26 cellular contexts compared by ENCODE assay signal in genomic region chr1:109468903-109469302, GRCh38. TPM values are rescaled to one million over a fixed set of nuclear protein-coding genes. Genes with fewer than 3 reads are reported as not detected.
A peak's percentile ranks its signal among the peaks of the same experiment; 100 is the strongest.
DNase-seq lines count a peak whose midpoint lies in the region; ATAC-seq, FAIRE-seq and TF ChIP-seq lines count a peak whose summit lies in the region.
"Had no signal": no experiment of that assay in that cellular context is flagged by ENCODE, and none has a peak within 500 bp of the region (broad histone marks: within the 10 kb centered on the region; RNA-seq: fewer than 3 reads in every experiment).

No MANE protein-coding gene starts in this region.

- no peak overlapping the region for H3K23ac ChIP-seq in H9 (ENCODE audit: insufficient read length, low read depth, low read length)

- peaks cover 11% of the 10 kb centered on the region for H3K4me1 Mint-ChIP-seq in activated CD4-positive, alpha-beta T cell treated with anti-CD3 and anti-CD28 coated beads, Interleukin-2, amount 10 ng/mL, durations not matched to agents 7 days and 5 days
- peaks cover 21 to 22% of the 10 kb centered on the region in 2 experiments for H3K4me1 Mint-ChIP-seq in H9

- H2AFZ ChIP-seq in H9 (ENCODE audit: low read length) (no peak overlapping the region), K562 (ENCODE audit: low read depth, low read length) (no peak overlapping the region)
- H2AFZ ChIP-seq: PC-9 had no signal

- no peak overlapping the region for H3K18ac ChIP-seq in H9 (ENCODE audit: insufficient read length, low read depth, low read length)

- H4K20me1 ChIP-seq in H9 (ENCODE audit: control insufficient read depth, insufficient read depth, insufficient read length) (no peaks in the 10 kb centered on the region), K562 (replicated peaks; ENCODE audit: control insufficient read depth, insufficient read depth, low read length) (no peaks in the 10 kb centered on the region; the same call in 1 of the 2 replicates)

- H3K9me1 ChIP-seq in K562 (ENCODE audit: control insufficient read depth, insufficient read depth, low read length): no peaks in the 10 kb centered on the region

- H3K27ac Mint-ChIP-seq in activated CD4-positive, alpha-beta T cell treated with anti-CD3 and anti-CD28 coated beads, Interleukin-2, amount 10 ng/mL, durations not matched to agents 7 days and 5 days: no peak overlapping the region
- H3K27ac Mint-ChIP-seq in H9: no peak overlapping the region
- H3K27ac Mint-ChIP-seq: CD8-positive, alpha-beta memory T cell; T-helper 17 cell had no signal

- H3K4ac ChIP-seq in H9 (ENCODE audit: low read depth, low read length): no peak overlapping the region

- H3K14ac ChIP-seq in H9 (ENCODE audit: insufficient read depth, low read length): no peak overlapping the region

- intact Hi-C loops in K562 (cut with micrococcal nuclease): no loop called here

- FAIRE-seq in K562 (lab: Jason Lieb, UNC): no peak

- ATAC-seq in K562 (no peak), HG03432 (IDR thresholded peaks at IDR 0.05; ENCODE audit: unreplicated experiment) (no peak)
- ATAC-seq: Right ventricle myocardium inferior, SK-N-SH treated with all-trans-retinoic acid at 6 μM for 48 hours, T-helper 17 cell had no signal

- H2BK120ac ChIP-seq in H9 (ENCODE audit: low read depth, low read length, poor library complexity, severe bottlenecking): no peak overlapping the region

- no peaks in the 10 kb centered on the region for H3K9me3 ChIP-seq in H9 (ENCODE audit: control insufficient read depth, low read depth, low read length)
- H3K9me3 ChIP-seq in K562 (replicated peaks; ENCODE audit: control insufficient read depth, insufficient read depth, low read depth, low read length): no peaks in the 10 kb centered on the region
- H3K9me3 ChIP-seq: MG63, SJCRH30 had no signal

- no peak overlapping the region for H4K8ac ChIP-seq in H9 (replicated peaks; ENCODE audit: insufficient read length, low read depth, low read length)

- TF ChIP-seq CTCF in H9 (conservative IDR thresholded peaks at IDR 0.05) (no peak), K562 (IDR thresholded peaks at IDR 0.05 in 2 of 3, conservative IDR thresholded peaks at IDR 0.05 in 1 of 3; ENCODE audit: insufficient read depth in 2 of 3, low read depth in 1 of 3, low read length in 3 of 3) (no peak)

- H3K79me2 ChIP-seq in H9 (ENCODE audit: insufficient read depth, low read length) (no peaks in the 10 kb centered on the region), K562 (ENCODE audit: control insufficient read depth, insufficient read depth, low read length) (no peaks in the 10 kb centered on the region)

- in situ Hi-C loops in K562 (cut with MboI): no loop called here

- CTCF ChIA-PET in activated CD4-positive, alpha-beta T cell treated with anti-CD3 and anti-CD28 coated beads, Interleukin-2, amount 10 ng/mL, durations not matched to agents 7 days and 5 days (lab: Charles Lee): interaction anchor here (0.6 to 1.3 kb wide), 4 partner anchors 9 to 64 kb away, joined by 3 read pairs; no protein-coding TSS in a partner anchor
- CTCF ChIA-PET in K562 (lab: Yijun Ruan, JAX; ENCODE audit: low intra/inter-chr PET ratio): no interaction called here

- no TSS peak for BruUV-seq in K562 (replicated peaks; lab: Mats Ljungman, UMichigan)

- peak; percentile 31 for DNase-seq in activated CD4-positive, alpha-beta T cell treated with anti-CD3 and anti-CD28 coated beads, Interleukin-2, amount 10 ng/mL, durations not matched to agents 7 days and 5 days
- no peak for DNase-seq in activated CD4-positive, alpha-beta T cell treated with anti-CD3 and anti-CD28 coated beads for 4 hours
- DNase-seq in H9 (no peak), K562 (ENCODE audit: extremely low read depth in 1 of 4, low spot score in 3 of 4) (no peak), activated gamma-delta T cell treated with Interleukin-2 at 50 U/mL for 16 hours (no peak), NCI-H1436 (lab: John Stamatoyannopoulos, UW) (no peak)
- DNase-seq: C1 segment of cervical spinal cord; CD8-positive, alpha-beta memory T cell; DMS 273 treated with DMSO at 0.1 percent for 48 hours; GOT3; HCEC 1CT; KG1; MG63; NCI-H1105 treated with DMSO at 0.1 percent for 48 hours; NCI-H1694 treated with DMSO at 0.1 percent for 48 hours; NCI-H2107; NCI-H524; NCI-H82; NK-92 treated with Interleukin-12 subunit alpha and Interleukin-12 subunit beta, amount 100 ng/mL, for 24 hours; PC-9; SJCRH30; T-helper 17 cell had no signal

- H4K5ac ChIP-seq in H9 (ENCODE audit: insufficient read length, low read depth, low read length): no peak overlapping the region

- no peak overlapping the region for H3K56ac ChIP-seq in H9 (ENCODE audit: insufficient read length, low read depth, low read length)

- H3K36me3 Mint-ChIP-seq in activated CD4-positive, alpha-beta T cell treated with anti-CD3 and anti-CD28 coated beads, Interleukin-2, amount 10 ng/mL, durations not matched to agents 7 days and 5 days (ENCODE audit: low read depth): no peaks in the 10 kb centered on the region
- H3K36me3 Mint-ChIP-seq in H9 (ENCODE audit: insufficient read depth in 1 of 3, low read depth in 3 of 3): no peaks in the 10 kb centered on the region
- H3K36me3 Mint-ChIP-seq: CD8-positive, alpha-beta memory T cell had no signal

- no CpG with 5 or more reads among the region's 2 CpGs for WGBS in H9 (ENCODE audit: extremely low coverage, insufficient read length, low lambda C conversion rate)
- 2% methylated on average over 2 of the region's 2 CpGs for WGBS in K562 (ENCODE audit: insufficient coverage, low coverage, missing lambda C conversion rate)

- H3K27ac ChIP-seq in H9 (ENCODE audit: insufficient read length, low read depth, low read length) (no peak overlapping the region), K562 (ENCODE audit: extremely low read depth, low read depth, low read length) (no peak overlapping the region)
- H3K27ac ChIP-seq: PC-9, SJCRH30 had no signal

- H2BK12ac ChIP-seq in H9 (ENCODE audit: insufficient read length, low read depth, low read length): no peak overlapping the region

- H2AK5ac ChIP-seq in H9 (ENCODE audit: insufficient read length, low read length): no peak overlapping the region

- H3K27me3 ChIP-seq in H9 (ENCODE audit: insufficient read depth, low read length) (peaks cover 14% of the 10 kb centered on the region; the same call in 1 of the 2 replicates), K562 (ENCODE audit: control insufficient read depth in 2 of 2, insufficient read depth in 2 of 2, low read length in 2 of 2) (peaks cover 62 to 76% of the 10 kb centered on the region in 2 experiments)

- H3K27me3 Mint-ChIP-seq in activated CD4-positive, alpha-beta T cell treated with anti-CD3 and anti-CD28 coated beads, Interleukin-2, amount 10 ng/mL, durations not matched to agents 7 days and 5 days: peaks cover 70% of the 10 kb centered on the region
- H3K27me3 Mint-ChIP-seq in H9 (ENCODE audit: low read depth): peaks cover 73% of the 10 kb centered on the region

- no peak for TF ChIP-seq EP300 in K562 (IDR thresholded peaks at IDR 0.05; ENCODE audit: low read length)

- H3K4me3 ChIP-seq in K562: no peak overlapping the region
- H3K4me3 ChIP-seq: MG63, PC-9, SJCRH30 had no signal

- H4K91ac ChIP-seq in H9 (ENCODE audit: insufficient read length, low read depth, low read length): no peak overlapping the region

- no peak overlapping the region for H2BK5ac ChIP-seq in H9 (ENCODE audit: insufficient read length, low read length)

- TF ChIP-seq POLR2A in K562 (conservative IDR thresholded peaks at IDR 0.05): no peak

- POLR2A ChIA-PET in activated CD4-positive, alpha-beta T cell treated with anti-CD3 and anti-CD28 coated beads, Interleukin-2, amount 10 ng/mL, durations not matched to agents 7 days and 5 days (lab: Charles Lee): no interaction called here
- POLR2A ChIA-PET in K562 (lab: Yijun Ruan, JAX): interaction anchor here (0.7 to 2.4 kb wide), 5 partner anchors 9 to 45 kb away, joined by 3 to 6 read pairs (median 4); no protein-coding TSS in a partner anchor

- H3K4me1 ChIP-seq in H9 (ENCODE audit: insufficient read depth, low read length) (no peaks in the 10 kb centered on the region; the same call in 1 of the 2 replicates), K562 (replicated peaks in 1 of 2; ENCODE audit: control insufficient read depth in 2 of 2, insufficient read depth in 2 of 2, low read length in 2 of 2) (peaks cover 0 to 11% of the 10 kb centered on the region in 2 experiments; a peak in 3 of 5 replicates)
- H3K4me1 ChIP-seq: SJCRH30 had no signal

- no peak overlapping the region for H3K4me3 Mint-ChIP-seq in activated CD4-positive, alpha-beta T cell treated with anti-CD3 and anti-CD28 coated beads, Interleukin-2, amount 10 ng/mL, durations not matched to agents 7 days and 5 days
- no peak overlapping the region for H3K4me3 Mint-ChIP-seq in H9
- H3K4me3 Mint-ChIP-seq: CD8-positive, alpha-beta memory T cell; T-helper 17 cell had no signal

- no peak overlapping the region for H2BK15ac ChIP-seq in H9 (ENCODE audit: low read depth, low read length)

- H3T11ph ChIP-seq in H9 (ENCODE audit: low read length): no peak overlapping the region

- no peaks in the 10 kb centered on the region for H3K36me3 ChIP-seq in K562 (ENCODE audit: control insufficient read depth, insufficient read depth, low read length)
- H3K36me3 ChIP-seq: MG63, SJCRH30 had no signal

- TF ChIP-seq RAD21 in K562 (CRISPR knock-in tag; conservative IDR thresholded peaks at IDR 0.05 in 1 of 2, IDR thresholded peaks at IDR 0.05 in 1 of 2): no peak

- H3K79me1 ChIP-seq in H9 (ENCODE audit: insufficient read depth, low read depth, low read length, poor library complexity, severe bottlenecking): no peaks in the 10 kb centered on the region

- no peak overlapping the region for H2BK20ac ChIP-seq in H9 (ENCODE audit: low read depth, low read length, poor library complexity, severe bottlenecking)

- H3K23me2 ChIP-seq in H9 (ENCODE audit: insufficient read length, low read depth, low read length, poor library complexity, severe bottlenecking): peaks cover 15% of the 10 kb centered on the region

- no peak overlapping the region for H3K9ac ChIP-seq in H9 (ENCODE audit: extremely low read depth, insufficient read length, low read length)
- no peak overlapping the region for H3K9ac ChIP-seq in K562 (ENCODE audit: insufficient read depth in 1 of 2, low read depth in 2 of 2, low read length in 2 of 2)

- H3K9me3 Mint-ChIP-seq in activated CD4-positive, alpha-beta T cell treated with anti-CD3 and anti-CD28 coated beads, Interleukin-2, amount 10 ng/mL, durations not matched to agents 7 days and 5 days: no peaks in the 10 kb centered on the region
- peaks cover 0 to 3% of the 10 kb centered on the region in 2 experiments; a peak in 1 of 5 replicates for H3K9me3 Mint-ChIP-seq in H9
- H3K9me3 Mint-ChIP-seq: CD8-positive, alpha-beta memory T cell had no signal

- peak overlapping the region; percentile 38 for H3K4me2 ChIP-seq in H9 (ENCODE audit: insufficient read depth, insufficient read length, low read length)
- H3K4me2 ChIP-seq in K562 (ENCODE audit: insufficient read depth, low read length): no peak overlapping the region
- H3K4me2 ChIP-seq: PC-9 had no signal

RNA-seq across cellular contexts. Expression of gene SYPL2, which starts 2.6 kb away (rescaled TPM):
- total RNA-seq in activated CD4-positive, alpha-beta T cell treated with anti-CD3 and anti-CD28 coated beads, Interleukin-2, amount 10 ng/mL, durations not matched to agents 7 days and 5 days: not detected
- total RNA-seq in H9 (2021) (2.5 and 2.6 TPM in 2 replicates), K562 (2014; rRNA removed) (0.04 and 0.05 TPM in 2 replicates), K562 (2014; rRNA removed; fragmentation: Illumina TruSeq; extraction: Trizol) (0.03 TPM in 1 of 2 replicates, not detected in the other), K562 (2015; rRNA removed; fragmentation: Illumina TruSeq; extraction: Trizol) (0.07 and 0.08 TPM in 2 replicates), K562 (2021) (0.20 and 0.22 TPM in 2 replicates)
- 0.19 and 0.21 TPM in 2 replicates for total RNA-seq in K562 (2011; cell fraction: chromatin; rRNA removed; ENCODE audit: low replicate concordance)
- 0.17 TPM in 1 of 2 replicates, not detected in the other for total RNA-seq in K562 (2011; cell fraction: nucleolus; rRNA removed)
- total RNA-seq in K562 (2011; cell fraction: nucleoplasm; rRNA removed): 0.15 and 0.46 TPM in 2 replicates
- polyA plus RNA-seq in K562 (2011; rRNA removed) (0.03 TPM in 2 replicates), K562 (2014; fragmentation: Illumina TruSeq; extraction: Trizol) (0.12 and 0.35 TPM in 2 replicates), K562 (2014; fragmentation: Nextera tagmentation; extraction: Ambion mirVana) (under 1 TPM in 1 of 2 experiments, not detected in 1; 0.03 TPM), K562 (2014; rRNA removed) (0.20 and 0.31 TPM in 2 replicates)
- 0.06 and 0.07 TPM in 2 replicates for polyA plus RNA-seq in K562 (2011; cell fraction: cytosol; rRNA removed)
- 0.08 and 0.24 TPM in 2 replicates for polyA plus RNA-seq in K562 (2011; cell fraction: nucleus; rRNA removed)
- polyA plus RNA-seq in K562 (2012): 0.04 and 0.13 TPM in 2 replicates
- 0.03 and 0.11 TPM in 2 replicates for polyA minus RNA-seq in K562 (2011; rRNA and poly(A)+ RNA removed)
- polyA minus RNA-seq in K562 (2011; cell fraction: cytosol; rRNA and poly(A)+ RNA removed): not detected in 2 replicates
- not detected in 2 replicates for polyA minus RNA-seq in K562 (2011; cell fraction: nucleus; rRNA and poly(A)+ RNA removed)
- total RNA-seq: G401, T-helper 17 cell had no signal

RNA-seq across cellular contexts. Expression of gene ATXN7L2, which starts 14.8 kb away (rescaled TPM):
- 10 to 100 TPM; 12.4 to 14.0 TPM for total RNA-seq in activated CD4-positive, alpha-beta T cell treated with anti-CD3 and anti-CD28 coated beads, Interleukin-2, amount 10 ng/mL, durations not matched to agents 7 days and 5 days
- total RNA-seq in H9 (2021): 17.3 TPM in 2 replicates
- total RNA-seq in K562 (2011; cell fraction: chromatin; rRNA removed; ENCODE audit: low replicate concordance): 13.4 and 39.5 TPM in 2 replicates
- 28.8 and 32.7 TPM in 2 replicates for total RNA-seq in K562 (2011; cell fraction: nucleolus; rRNA removed)
- 14.5 and 23.4 TPM in 2 replicates for total RNA-seq in K562 (2011; cell fraction: nucleoplasm; rRNA removed)
- 6.3 and 10.4 TPM in 2 replicates for total RNA-seq in K562 (2014; rRNA removed)
- 1.9 and 2.3 TPM in 2 replicates for total RNA-seq in K562 (2014; rRNA removed; fragmentation: Illumina TruSeq; extraction: Trizol)
- 4.4 and 5.8 TPM in 2 replicates for total RNA-seq in K562 (2015; rRNA removed; fragmentation: Illumina TruSeq; extraction: Trizol)
- total RNA-seq in K562 (2021): 9.4 and 10.0 TPM in 2 replicates
- 3.1 and 5.9 TPM in 2 replicates for polyA plus RNA-seq in K562 (2011; rRNA removed)
- polyA plus RNA-seq in K562 (2011; cell fraction: cytosol; rRNA removed): 4.0 and 11.5 TPM in 2 replicates
- polyA plus RNA-seq in K562 (2011; cell fraction: nucleus; rRNA removed): 23.4 and 48.0 TPM in 2 replicates
- polyA plus RNA-seq in K562 (2012): 5.9 and 6.8 TPM in 2 replicates
- 7.1 and 8.5 TPM in 2 replicates for polyA plus RNA-seq in K562 (2014; fragmentation: Illumina TruSeq; extraction: Trizol)
- polyA plus RNA-seq in K562 (2014; fragmentation: Nextera tagmentation; extraction: Ambion mirVana): under 1 TPM; 0.21 to 0.56 TPM
- 10.4 and 11.1 TPM in 2 replicates for polyA plus RNA-seq in K562 (2014; rRNA removed)
- polyA minus RNA-seq in K562 (2011; rRNA and poly(A)+ RNA removed): 2.4 and 3.5 TPM in 2 replicates
- polyA minus RNA-seq in K562 (2011; cell fraction: cytosol; rRNA and poly(A)+ RNA removed): 2.6 and 4.1 TPM in 2 replicates
- 13.1 and 13.6 TPM in 2 replicates for polyA minus RNA-seq in K562 (2011; cell fraction: nucleus; rRNA and poly(A)+ RNA removed)

RNA-seq across cellular contexts. Expression of gene CYB561D1, which starts 25.0 kb away (rescaled TPM):
- total RNA-seq in activated CD4-positive, alpha-beta T cell treated with anti-CD3 and anti-CD28 coated beads, Interleukin-2, amount 10 ng/mL, durations not matched to agents 7 days and 5 days: 10 to 100 TPM; 25.3 to 29.7 TPM
- total RNA-seq in H9 (2021) (6.5 and 6.7 TPM in 2 replicates), K562 (2014; rRNA removed) (1.8 and 2.6 TPM in 2 replicates), K562 (2014; rRNA removed; fragmentation: Illumina TruSeq; extraction: Trizol) (2.6 and 3.2 TPM in 2 replicates), K562 (2015; rRNA removed; fragmentation: Illumina TruSeq; extraction: Trizol) (3.1 and 3.5 TPM in 2 replicates), K562 (2021) (5.9 and 7.2 TPM in 2 replicates)
- 10.5 and 21.1 TPM in 2 replicates for total RNA-seq in K562 (2011; cell fraction: chromatin; rRNA removed; ENCODE audit: low replicate concordance)
- 13.8 and 15.2 TPM in 2 replicates for total RNA-seq in K562 (2011; cell fraction: nucleolus; rRNA removed)
- 15.0 and 15.6 TPM in 2 replicates for total RNA-seq in K562 (2011; cell fraction: nucleoplasm; rRNA removed)
- polyA plus RNA-seq in K562 (2011; rRNA removed) (6.8 and 8.7 TPM in 2 replicates), K562 (2014; fragmentation: Illumina TruSeq; extraction: Trizol) (4.0 and 4.6 TPM in 2 replicates), K562 (2014; fragmentation: Nextera tagmentation; extraction: Ambion mirVana) (under 1 TPM; 0.71 to 0.72 TPM), K562 (2014; rRNA removed) (4.9 and 5.5 TPM in 2 replicates)
- 9.0 and 11.4 TPM in 2 replicates for polyA plus RNA-seq in K562 (2011; cell fraction: cytosol; rRNA removed)
- 13.7 and 16.3 TPM in 2 replicates for polyA plus RNA-seq in K562 (2011; cell fraction: nucleus; rRNA removed)
- 5.5 and 9.8 TPM in 2 replicates for polyA plus RNA-seq in K562 (2012)
- 3.8 and 4.1 TPM in 2 replicates for polyA minus RNA-seq in K562 (2011; rRNA and poly(A)+ RNA removed)
- 2.4 and 2.7 TPM in 2 replicates for polyA minus RNA-seq in K562 (2011; cell fraction: cytosol; rRNA and poly(A)+ RNA removed)
- 5.5 and 8.4 TPM in 2 replicates for polyA minus RNA-seq in K562 (2011; cell fraction: nucleus; rRNA and poly(A)+ RNA removed)

RNA-seq across cellular contexts. Expression of gene AMIGO1, which starts 40.6 kb away (rescaled TPM):
- total RNA-seq in activated CD4-positive, alpha-beta T cell treated with anti-CD3 and anti-CD28 coated beads, Interleukin-2, amount 10 ng/mL, durations not matched to agents 7 days and 5 days: 1 to 10 TPM; 5.8 to 7.6 TPM
- 3.6 and 4.1 TPM in 2 replicates for total RNA-seq in H9 (2021)
- total RNA-seq in K562 (2011; cell fraction: chromatin; rRNA removed; ENCODE audit: low replicate concordance): 0.69 and 0.83 TPM in 2 replicates
- 0.39 and 0.83 TPM in 2 replicates for total RNA-seq in K562 (2011; cell fraction: nucleolus; rRNA removed)
- 1.0 and 1.2 TPM in 2 replicates for total RNA-seq in K562 (2011; cell fraction: nucleoplasm; rRNA removed)
- total RNA-seq in K562 (2014; rRNA removed): 0.78 and 1.00 TPM in 2 replicates
- total RNA-seq in K562 (2014; rRNA removed; fragmentation: Illumina TruSeq; extraction: Trizol): 0.67 and 0.69 TPM in 2 replicates
- total RNA-seq in K562 (2015; rRNA removed; fragmentation: Illumina TruSeq; extraction: Trizol): 0.53 and 0.54 TPM in 2 replicates
- 0.72 and 1.0 TPM in 2 replicates for total RNA-seq in K562 (2021)
- 0.33 and 0.46 TPM in 2 replicates for polyA plus RNA-seq in K562 (2011; rRNA removed)
- polyA plus RNA-seq in K562 (2011; cell fraction: cytosol; rRNA removed): 0.50 and 0.70 TPM in 2 replicates
- 0.46 and 0.54 TPM in 2 replicates for polyA plus RNA-seq in K562 (2011; cell fraction: nucleus; rRNA removed)
- 0.68 and 0.84 TPM in 2 replicates for polyA plus RNA-seq in K562 (2012)
- polyA plus RNA-seq in K562 (2014; fragmentation: Illumina TruSeq; extraction: Trizol): 0.76 and 0.83 TPM in 2 replicates
- under 1 TPM; 0.24 to 0.31 TPM for polyA plus RNA-seq in K562 (2014; fragmentation: Nextera tagmentation; extraction: Ambion mirVana)
- polyA plus RNA-seq in K562 (2014; rRNA removed): 0.45 and 0.71 TPM in 2 replicates
- 0.39 and 0.56 TPM in 2 replicates for polyA minus RNA-seq in K562 (2011; rRNA and poly(A)+ RNA removed)
- 0.36 and 0.48 TPM in 2 replicates for polyA minus RNA-seq in K562 (2011; cell fraction: cytosol; rRNA and poly(A)+ RNA removed)
- 0.27 and 0.67 TPM in 2 replicates for polyA minus RNA-seq in K562 (2011; cell fraction: nucleus; rRNA and poly(A)+ RNA removed)

RNA-seq across cellular contexts. Expression of gene PSMA5, which starts 42.7 kb away (rescaled TPM):
- total RNA-seq in activated CD4-positive, alpha-beta T cell treated with anti-CD3 and anti-CD28 coated beads, Interleukin-2, amount 10 ng/mL, durations not matched to agents 7 days and 5 days: 100 to 1,000 TPM; 157 to 174 TPM
- total RNA-seq in H9 (2021): 133 and 136 TPM in 2 replicates
- 131 and 146 TPM in 2 replicates for total RNA-seq in K562 (2011; cell fraction: chromatin; rRNA removed; ENCODE audit: low replicate concordance)
- total RNA-seq in K562 (2011; cell fraction: nucleolus; rRNA removed): 74.6 and 80.0 TPM in 2 replicates
- total RNA-seq in K562 (2011; cell fraction: nucleoplasm; rRNA removed): 126 and 145 TPM in 2 replicates
- total RNA-seq in K562 (2014; rRNA removed): 77.1 and 82.6 TPM in 2 replicates
- total RNA-seq in K562 (2014; rRNA removed; fragmentation: Illumina TruSeq; extraction: Trizol): 309 and 348 TPM in 2 replicates
- 155 and 190 TPM in 2 replicates for total RNA-seq in K562 (2015; rRNA removed; fragmentation: Illumina TruSeq; extraction: Trizol)
- total RNA-seq in K562 (2021): 287 and 302 TPM in 2 replicates
- 299 and 397 TPM in 2 replicates for polyA plus RNA-seq in K562 (2011; rRNA removed)
- 168 and 244 TPM in 2 replicates for polyA plus RNA-seq in K562 (2011; cell fraction: cytosol; rRNA removed)
- 74.2 and 128 TPM in 2 replicates for polyA plus RNA-seq in K562 (2011; cell fraction: nucleus; rRNA removed)
- 169 and 249 TPM in 2 replicates for polyA plus RNA-seq in K562 (2012)
- polyA plus RNA-seq in K562 (2014; fragmentation: Illumina TruSeq; extraction: Trizol): 246 and 256 TPM in 2 replicates
- 100 to 1,000 TPM; 451 to 542 TPM for polyA plus RNA-seq in K562 (2014; fragmentation: Nextera tagmentation; extraction: Ambion mirVana)
- polyA plus RNA-seq in K562 (2014; rRNA removed): 225 and 273 TPM in 2 replicates
- 238 and 288 TPM in 2 replicates for polyA minus RNA-seq in K562 (2011; rRNA and poly(A)+ RNA removed)
- polyA minus RNA-seq in K562 (2011; cell fraction: cytosol; rRNA and poly(A)+ RNA removed): 104 and 136 TPM in 2 replicates
- polyA minus RNA-seq in K562 (2011; cell fraction: nucleus; rRNA and poly(A)+ RNA removed): 40.0 and 62.9 TPM in 2 replicates
